ENCODE assay signal across 10 cellular contexts in the genomic region with DNA sequence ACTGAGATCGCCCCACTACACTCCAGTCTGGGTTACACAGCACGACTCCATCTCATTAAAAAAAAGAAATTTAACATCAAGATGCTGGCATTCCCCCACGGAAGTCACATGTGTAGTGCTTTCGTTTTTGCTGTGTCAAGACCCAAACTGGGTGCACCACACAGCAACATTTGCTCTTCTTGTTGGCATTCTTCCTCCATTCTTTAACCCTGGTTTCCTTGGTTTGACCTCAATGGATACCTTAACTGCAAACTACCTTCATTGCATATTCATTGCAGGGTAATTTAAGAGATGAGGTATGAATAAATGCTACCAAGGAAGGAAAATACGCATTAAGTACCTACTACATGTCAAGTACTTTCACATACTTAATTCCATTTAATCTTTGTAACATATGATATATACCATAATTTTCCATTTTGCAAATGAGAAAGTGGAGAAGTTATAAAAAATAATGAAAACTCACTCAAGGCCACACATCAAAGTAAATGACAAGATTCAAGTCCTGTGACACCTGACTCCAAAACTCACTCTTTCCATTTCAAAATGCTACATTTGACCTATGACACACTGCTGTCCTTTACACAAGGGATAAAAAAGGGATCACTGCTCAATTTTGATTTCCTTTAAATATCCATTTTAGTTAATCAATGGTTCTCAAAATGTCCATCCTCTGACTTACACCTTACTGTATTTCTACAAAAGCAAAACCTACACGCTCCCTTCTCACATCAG.
A peak's percentile ranks its signal among the peaks of the same experiment; 100 is the strongest.
DNase-seq lines count a peak whose midpoint lies in the region; ATAC-seq lines count a peak whose summit lies in the region.
"Had no signal": no experiment of that assay in that cellular context is flagged by ENCODE, and none has a peak within 500 bp of the region (broad histone marks: within the 10 kb centered on the region; RNA-seq: fewer than 3 reads in every experiment).

No MANE protein-coding gene starts in this region.

- peak; percentile 16 to 30 for DNase-seq in activated CD4-positive, alpha-beta T cell treated with anti-CD3 and anti-CD28 coated beads, Interleukin-2, amount 50 U/mL, for 4 hours
- DNase-seq in stimulated activated CD4-positive, alpha-beta T cell treated with anti-CD3 and anti-CD28 coated beads, Interleukin-1b, Interleukin-23, amount 100 ng/mL, for 4 hours (ENCODE audit: low read depth in 2 of 2): peak; percentile 14 to 18
- DNase-seq in NCI-H146 treated with DMSO at 0.1 percent for 48 hours (lab: John Stamatoyannopoulos, UW; ENCODE audit: unreplicated experiment) (no peak), NOMO-1 treated with DMSO at 0.1 percent for 48 hours (lab: John Stamatoyannopoulos, UW; ENCODE audit: unreplicated experiment) (no peak), NCI-H2029 treated with DMSO at 0.1 percent for 48 hours (lab: John Stamatoyannopoulos, UW) (no peak)
- DNase-seq: left lung, NCI-H2171 treated with DMSO at 0.1 percent for 48 hours had no signal

- ATAC-seq in GM18868 (IDR thresholded peaks at IDR 0.05; ENCODE audit: unreplicated experiment) (peak; percentile 51), HG02678 (IDR thresholded peaks at IDR 0.05; ENCODE audit: unreplicated experiment) (peak; percentile 49), HG02840 (IDR thresholded peaks at IDR 0.05; ENCODE audit: low FRiP score, unreplicated experiment) (no peak)
- ATAC-seq: left lung had no signal

Comparison
In these comparisons a context has a peak if more than half of its experiments do, and no peak if none do; other contexts are left out.
1. DNase-seq: peak in activated CD4-positive, alpha-beta T cell treated with anti-CD3 and anti-CD28 coated beads, Interleukin-2, amount 50 U/mL, for 4 hours (2 of 2) and stimulated activated CD4-positive, alpha-beta T cell treated with anti-CD3 and anti-CD28 coated beads, Interleukin-1b, Interleukin-23, amount 100 ng/mL, for 4 hours (2 of 2); none in NCI-H146 treated with DMSO at 0.1 percent for 48 hours (single experiment), NOMO-1 treated with DMSO at 0.1 percent for 48 hours (single experiment) and NCI-H2029 treated with DMSO at 0.1 percent for 48 hours (single experiment).